Comparison of ENCODE assay signal across 1 cellular context in genomic region chr1:1374861-1375662, GRCh38.
TF ChIP-seq lines count a peak whose summit lies in the region.

Gene AURKAIP1 (minus strand): TSS chr1:1375207. CDS start chr1:1374756, 451 bp downstream.

TF ChIP-seq in SK-N-SH, 30 proteins besides CTCF, POLR2A, EP300 and RAD21 (continued from another document):
- TF ChIP-seq RXRA (IDR thresholded peaks at IDR 0.05; ENCODE audit: borderline replicate concordance, low read depth) = no peak
- no peak for TF ChIP-seq RFX5 (IDR thresholded peaks at IDR 0.05; ENCODE audit: low read length)
- peak; percentile 44; the same call in 1 of the 2 replicates for TF ChIP-seq PBX3 (IDR thresholded peaks at IDR 0.05)
- no peak; the same call in 1 of the 2 replicates for TF ChIP-seq FOXJ3 (CRISPR knock-in tag; IDR thresholded peaks at IDR 0.05)
- TF ChIP-seq EZH2phosphoT487 (IDR thresholded peaks at IDR 0.05; ENCODE audit: borderline replicate concordance, low read depth) = no peak
- TF ChIP-seq, protein P1, sequence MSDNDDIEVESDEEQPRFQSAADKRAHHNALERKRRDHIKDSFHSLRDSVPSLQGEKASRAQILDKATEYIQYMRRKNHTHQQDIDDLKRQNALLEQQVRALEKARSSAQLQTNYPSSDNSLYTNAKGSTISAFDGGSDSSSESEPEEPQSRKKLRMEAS (IDR thresholded peaks at IDR 0.05; ENCODE audit: low read depth) = peak; percentile 75
- TF ChIP-seq MXI1 (IDR thresholded peaks at IDR 0.05; ENCODE audit: low read depth, low read length) = no peak
- no peak for TF ChIP-seq SMC3 (IDR thresholded peaks at IDR 0.05; ENCODE audit: low read depth, low read length)
- TF ChIP-seq YY1 (IDR thresholded peaks at IDR 0.05; ENCODE audit: low read depth) = peak; percentile 70; the same call in 1 of the 2 replicates
- peak; percentile 88 for TF ChIP-seq TAF1 (IDR thresholded peaks at IDR 0.05; ENCODE audit: borderline replicate concordance, low read depth, low read length)
- TF ChIP-seq NRF1 (IDR thresholded peaks at IDR 0.05; ENCODE audit: low read depth, low read length) = no peak
